In the genomic region with DNA sequence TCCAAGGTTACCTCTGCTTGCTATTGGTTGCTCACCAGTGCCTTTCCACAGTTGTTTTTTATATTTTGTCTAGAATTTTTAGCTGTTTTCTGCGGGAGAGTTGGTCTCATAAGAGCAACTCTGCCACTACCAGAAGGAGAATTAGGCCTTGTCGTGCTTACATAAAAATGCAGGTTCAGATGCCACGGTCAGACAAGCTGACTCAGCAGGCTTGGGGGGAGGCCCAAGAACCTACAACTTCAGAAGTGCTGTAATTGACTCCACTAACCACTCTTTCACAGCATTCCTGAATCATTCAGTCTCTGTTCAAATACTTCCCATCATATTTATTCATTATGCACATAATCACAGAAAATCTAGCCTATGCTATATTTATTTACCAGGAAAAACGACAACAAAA, we compare ENCODE assay signal across 1 cellular context.
TF ChIP-seq lines count a peak whose summit lies in the region.

No MANE protein-coding gene starts in this region.

TF ChIP-seq in K562, 482 proteins besides CTCF, POLR2A, EP300 and RAD21:
- peak; percentile 72 for TF ChIP-seq ZNF316 (IDR thresholded peaks at IDR 0.05)
- peak; percentile 40 for TF ChIP-seq MAFG (tag; conservative IDR thresholded peaks at IDR 0.05)
- 0 out of 2 replicates have a peak, but pooled peaks have one; percentile 23 for TF ChIP-seq MAFF (IDR thresholded peaks at IDR 0.05; ENCODE audit: low read length)
- TF ChIP-seq C11orf30 (IDR thresholded peaks at IDR 0.05; ENCODE audit: low read depth) = peak; percentile 63
- TF ChIP-seq MAFK (IDR thresholded peaks at IDR 0.05; ENCODE audit: low read length) = peak; percentile 26; the same call in 1 of the 2 replicates
- TF ChIP-seq, protein P1, sequence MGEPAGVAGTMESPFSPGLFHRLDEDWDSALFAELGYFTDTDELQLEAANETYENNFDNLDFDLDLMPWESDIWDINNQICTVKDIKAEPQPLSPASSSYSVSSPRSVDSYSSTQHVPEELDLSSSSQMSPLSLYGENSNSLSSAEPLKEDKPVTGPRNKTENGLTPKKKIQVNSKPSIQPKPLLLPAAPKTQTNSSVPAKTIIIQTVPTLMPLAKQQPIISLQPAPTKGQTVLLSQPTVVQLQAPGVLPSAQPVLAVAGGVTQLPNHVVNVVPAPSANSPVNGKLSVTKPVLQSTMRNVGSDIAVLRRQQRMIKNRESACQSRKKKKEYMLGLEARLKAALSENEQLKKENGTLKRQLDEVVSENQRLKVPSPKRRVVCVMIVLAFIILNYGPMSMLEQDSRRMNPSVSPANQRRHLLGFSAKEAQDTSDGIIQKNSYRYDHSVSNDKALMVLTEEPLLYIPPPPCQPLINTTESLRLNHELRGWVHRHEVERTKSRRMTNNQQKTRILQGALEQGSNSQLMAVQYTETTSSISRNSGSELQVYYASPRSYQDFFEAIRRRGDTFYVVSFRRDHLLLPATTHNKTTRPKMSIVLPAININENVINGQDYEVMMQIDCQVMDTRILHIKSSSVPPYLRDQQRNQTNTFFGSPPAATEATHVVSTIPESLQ (CRISPR knock-in tag; IDR thresholded peaks at IDR 0.05) = no peak
